In the genomic region with DNA sequence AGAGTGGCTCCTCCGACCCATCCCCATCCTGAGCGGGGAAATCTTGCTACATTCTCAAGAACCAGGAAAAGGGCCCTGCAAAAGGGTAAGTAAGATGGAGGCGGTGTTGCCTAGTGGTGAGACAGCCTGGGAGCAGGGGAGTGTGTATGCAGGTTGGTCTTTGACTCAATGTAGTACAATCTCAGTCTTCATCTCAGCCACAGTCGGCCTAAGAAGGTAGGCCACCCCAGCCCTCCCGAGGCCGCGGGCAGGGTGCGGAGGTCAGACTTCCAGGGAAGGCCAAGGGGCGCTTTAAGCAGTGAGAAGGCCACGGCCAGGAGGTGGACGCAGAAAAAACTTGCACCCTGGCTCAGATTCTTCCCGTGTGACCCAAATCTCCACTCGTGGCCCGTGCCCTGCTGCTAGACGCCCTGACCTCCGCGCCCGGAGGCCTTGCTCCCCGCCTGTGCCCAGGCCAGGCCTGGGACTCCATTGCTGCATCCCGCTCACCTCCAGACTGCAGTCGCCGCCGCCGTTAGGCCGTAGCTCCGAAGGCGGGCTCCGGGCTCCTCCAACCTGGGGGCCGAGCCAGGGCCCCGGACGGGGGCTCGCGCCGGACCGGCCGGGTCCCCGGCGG, we compare ENCODE assay signal across 1 cellular context.
A peak's percentile ranks its signal among the peaks of the same experiment; 100 is the strongest.
TF ChIP-seq lines count a peak whose summit lies in the region.

No MANE protein-coding gene starts in this region.

TF ChIP-seq in WTC11, 78 proteins besides CTCF, POLR2A, EP300 and RAD21 (continued from another document):
- TF ChIP-seq ZNF532 (CRISPR knock-in tag; IDR thresholded peaks at IDR 0.05; ENCODE audit: borderline replicate concordance) (no peak), NFYB (CRISPR knock-in tag; conservative IDR thresholded peaks at IDR 0.05; ENCODE audit: low read depth) (0 out of 2 replicates have a peak, but pooled peaks have one; percentile 3), ZNF317 (CRISPR knock-in tag; IDR thresholded peaks at IDR 0.05; ENCODE audit: borderline replicate concordance, low read depth) (0 out of 2 replicates have a peak, but pooled peaks have one; percentile 2), SMAD4 (CRISPR knock-in tag; IDR thresholded peaks at IDR 0.05) (0 out of 2 replicates have a peak, but pooled peaks have one; percentile 45), E2F5 (CRISPR knock-in tag; IDR thresholded peaks at IDR 0.05) (no peak), CBFB (CRISPR knock-in tag; IDR thresholded peaks at IDR 0.05; ENCODE audit: low read depth) (no peak), IRF1 (CRISPR knock-in tag; IDR thresholded peaks at IDR 0.05) (no peak), TCF7 (CRISPR knock-in tag; IDR thresholded peaks at IDR 0.05; ENCODE audit: low read depth) (no peak), JAZF1 (CRISPR knock-in tag; IDR thresholded peaks at IDR 0.05) (no peak), ETV6 (CRISPR knock-in tag; IDR thresholded peaks at IDR 0.05) (no peak), PRDM15 (CRISPR knock-in tag; IDR thresholded peaks at IDR 0.05) (no peak), ERG (CRISPR knock-in tag; IDR thresholded peaks at IDR 0.05) (no peak)
- TF ChIP-seq, protein P1, sequence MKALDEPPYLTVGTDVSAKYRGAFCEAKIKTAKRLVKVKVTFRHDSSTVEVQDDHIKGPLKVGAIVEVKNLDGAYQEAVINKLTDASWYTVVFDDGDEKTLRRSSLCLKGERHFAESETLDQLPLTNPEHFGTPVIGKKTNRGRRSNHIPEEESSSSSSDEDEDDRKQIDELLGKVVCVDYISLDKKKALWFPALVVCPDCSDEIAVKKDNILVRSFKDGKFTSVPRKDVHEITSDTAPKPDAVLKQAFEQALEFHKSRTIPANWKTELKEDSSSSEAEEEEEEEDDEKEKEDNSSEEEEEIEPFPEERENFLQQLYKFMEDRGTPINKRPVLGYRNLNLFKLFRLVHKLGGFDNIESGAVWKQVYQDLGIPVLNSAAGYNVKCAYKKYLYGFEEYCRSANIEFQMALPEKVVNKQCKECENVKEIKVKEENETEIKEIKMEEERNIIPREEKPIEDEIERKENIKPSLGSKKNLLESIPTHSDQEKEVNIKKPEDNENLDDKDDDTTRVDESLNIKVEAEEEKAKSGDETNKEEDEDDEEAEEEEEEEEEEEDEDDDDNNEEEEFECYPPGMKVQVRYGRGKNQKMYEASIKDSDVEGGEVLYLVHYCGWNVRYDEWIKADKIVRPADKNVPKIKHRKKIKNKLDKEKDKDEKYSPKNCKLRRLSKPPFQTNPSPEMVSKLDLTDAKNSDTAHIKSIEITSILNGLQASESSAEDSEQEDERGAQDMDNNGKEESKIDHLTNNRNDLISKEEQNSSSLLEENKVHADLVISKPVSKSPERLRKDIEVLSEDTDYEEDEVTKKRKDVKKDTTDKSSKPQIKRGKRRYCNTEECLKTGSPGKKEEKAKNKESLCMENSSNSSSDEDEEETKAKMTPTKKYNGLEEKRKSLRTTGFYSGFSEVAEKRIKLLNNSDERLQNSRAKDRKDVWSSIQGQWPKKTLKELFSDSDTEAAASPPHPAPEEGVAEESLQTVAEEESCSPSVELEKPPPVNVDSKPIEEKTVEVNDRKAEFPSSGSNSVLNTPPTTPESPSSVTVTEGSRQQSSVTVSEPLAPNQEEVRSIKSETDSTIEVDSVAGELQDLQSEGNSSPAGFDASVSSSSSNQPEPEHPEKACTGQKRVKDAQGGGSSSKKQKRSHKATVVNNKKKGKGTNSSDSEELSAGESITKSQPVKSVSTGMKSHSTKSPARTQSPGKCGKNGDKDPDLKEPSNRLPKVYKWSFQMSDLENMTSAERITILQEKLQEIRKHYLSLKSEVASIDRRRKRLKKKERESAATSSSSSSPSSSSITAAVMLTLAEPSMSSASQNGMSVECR (CRISPR knock-in tag; IDR thresholded peaks at IDR 0.05; ENCODE audit: borderline replicate concordance), result peak; percentile 71; the same call in 1 of the 2 replicates
- TF ChIP-seq, protein P2, sequence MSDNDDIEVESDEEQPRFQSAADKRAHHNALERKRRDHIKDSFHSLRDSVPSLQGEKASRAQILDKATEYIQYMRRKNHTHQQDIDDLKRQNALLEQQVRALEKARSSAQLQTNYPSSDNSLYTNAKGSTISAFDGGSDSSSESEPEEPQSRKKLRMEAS (CRISPR knock-in tag; IDR thresholded peaks at IDR 0.05), result peak; percentile 3; the same call in 1 of the 2 replicates
- TF ChIP-seq, protein P3, sequence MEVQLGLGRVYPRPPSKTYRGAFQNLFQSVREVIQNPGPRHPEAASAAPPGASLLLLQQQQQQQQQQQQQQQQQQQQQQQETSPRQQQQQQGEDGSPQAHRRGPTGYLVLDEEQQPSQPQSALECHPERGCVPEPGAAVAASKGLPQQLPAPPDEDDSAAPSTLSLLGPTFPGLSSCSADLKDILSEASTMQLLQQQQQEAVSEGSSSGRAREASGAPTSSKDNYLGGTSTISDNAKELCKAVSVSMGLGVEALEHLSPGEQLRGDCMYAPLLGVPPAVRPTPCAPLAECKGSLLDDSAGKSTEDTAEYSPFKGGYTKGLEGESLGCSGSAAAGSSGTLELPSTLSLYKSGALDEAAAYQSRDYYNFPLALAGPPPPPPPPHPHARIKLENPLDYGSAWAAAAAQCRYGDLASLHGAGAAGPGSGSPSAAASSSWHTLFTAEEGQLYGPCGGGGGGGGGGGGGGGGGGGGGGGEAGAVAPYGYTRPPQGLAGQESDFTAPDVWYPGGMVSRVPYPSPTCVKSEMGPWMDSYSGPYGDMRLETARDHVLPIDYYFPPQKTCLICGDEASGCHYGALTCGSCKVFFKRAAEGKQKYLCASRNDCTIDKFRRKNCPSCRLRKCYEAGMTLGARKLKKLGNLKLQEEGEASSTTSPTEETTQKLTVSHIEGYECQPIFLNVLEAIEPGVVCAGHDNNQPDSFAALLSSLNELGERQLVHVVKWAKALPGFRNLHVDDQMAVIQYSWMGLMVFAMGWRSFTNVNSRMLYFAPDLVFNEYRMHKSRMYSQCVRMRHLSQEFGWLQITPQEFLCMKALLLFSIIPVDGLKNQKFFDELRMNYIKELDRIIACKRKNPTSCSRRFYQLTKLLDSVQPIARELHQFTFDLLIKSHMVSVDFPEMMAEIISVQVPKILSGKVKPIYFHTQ (CRISPR knock-in tag; IDR thresholded peaks at IDR 0.05), result no peak
